24 cellular contexts compared by ENCODE assay signal in genomic region chr7:151927011-151927410, GRCh38. TPM values are rescaled to one million over a fixed set of nuclear protein-coding genes. Genes with fewer than 3 reads are reported as not detected.
"Had no signal": no experiment of that assay in that cellular context is flagged by ENCODE, and none has a peak within 500 bp of the region (broad histone marks: within the 10 kb centered on the region; RNA-seq: fewer than 3 reads in every experiment).

No MANE protein-coding gene starts in this region.

- H3K36me3 ChIP-seq: breast epithelium, tibial nerve, vagina had no signal

- H3K4me3 ChIP-seq: breast epithelium, coronary artery, tibial nerve, vagina had no signal

- H3K9me3 ChIP-seq: breast epithelium, tibial nerve, vagina had no signal

- H3K9me3 Mint-ChIP-seq: activated T-cell treated with anti-CD3 and anti-CD28 coated beads, Interleukin-2, amount 50 U/mL, for 4 hours; nephron progenitor cell had no signal

- H3K4me3 Mint-ChIP-seq: activated T-cell treated with anti-CD3 and anti-CD28 coated beads, Interleukin-2, amount 50 U/mL, for 4 hours; nephron progenitor cell had no signal

- H3K27ac Mint-ChIP-seq: nephron progenitor cell had no signal

- ATAC-seq: activated CD4-positive, CD25-positive, alpha-beta regulatory T cell treated with anti-CD3 and anti-CD28 coated beads, Interleukin-2, amount 50 U/mL, for 24 hours; stimulated activated naive CD8-positive, alpha-beta T cell treated with anti-CD3 and anti-CD28 coated beads, Interleukin-15, Interleukin-2, amounts not matched to agents 100 U/mL and 50 U/mL, for 24 hours had no signal

- H3K27me3 ChIP-seq: breast epithelium, vagina had no signal

- H3K4me1 ChIP-seq: breast epithelium had no signal

- DNase-seq: activated CD4-positive, alpha-beta T cell treated with anti-CD3 and anti-CD28 coated beads, Interleukin-2, amount 50 U/mL, for 1 hour; activated CD8-positive, alpha-beta memory T cell treated with anti-CD3 and anti-CD28 coated beads, Interleukin-2, amount 50 U/mL, for 4 hours; activated effector memory CD4-positive, alpha-beta T cell treated with anti-CD3 and anti-CD28 coated beads, Interleukin-2, amount 50 U/mL, for 16 hours; activated naive CD4-positive, alpha-beta T cell treated with anti-CD3 and anti-CD28 coated beads, Interleukin-2, amount 50 U/mL, for 16 hours; activated T-cell treated with anti-CD3 and anti-CD28 coated beads, Interleukin-2, amount 50 U/mL, for 4 hours; aorta; effector CD4-positive, alpha-beta T cell; hypothalamus; islet precursor cell; nephron progenitor cell; stimulated activated CD8-positive, alpha-beta memory T cell treated with anti-CD3 and anti-CD28 coated beads, Interleukin-4, amount 100 ng/mL, for 48 hours; stimulated activated naive CD8-positive, alpha-beta T cell treated with anti-CD3 and anti-CD28 coated beads, Interleukin-15, Interleukin-2, amounts not matched to agents 100 U/mL and 50 U/mL, for 24 hours; substantia nigra; T1000 had no signal

- FAIRE-seq: frontal cortex had no signal

RNA-seq across cellular contexts. Expression of gene GALNTL5, which starts 29.2 kb away (rescaled TPM):
- total RNA-seq: activated T-cell treated with anti-CD3 and anti-CD28 coated beads, Interleukin-2, amount 50 U/mL, for 4 hours; aorta; breast epithelium; frontal cortex; lung microvascular endothelial cell; myocyte; omental fat pad; tibial nerve; vagina had no signal
- polyA plus RNA-seq: aorta, esophagus had no signal
